18 cellular contexts compared by ENCODE assay signal in genomic region chr6:56387621-56388413, GRCh38.
DNase-seq lines count a peak whose midpoint lies in the region; ATAC-seq, FAIRE-seq and TF ChIP-seq lines count a peak whose summit lies in the region.
"Had no signal": no experiment of that assay in that cellular context is flagged by ENCODE, and none has a peak within 500 bp of the region (broad histone marks: within the 10 kb centered on the region; RNA-seq: fewer than 3 reads in every experiment).

No MANE protein-coding gene starts in this region.

- 0% methylated on average over 2 of the region's 2 CpGs for WGBS in K562 (ENCODE audit: insufficient coverage, low coverage, missing lambda C conversion rate)
- no CpG with 5 or more reads among the region's 2 CpGs for WGBS in mesendoderm (ENCODE audit: extremely low coverage, insufficient coverage, low lambda C conversion rate)

- POLR2A ChIA-PET in K562 (lab: Yijun Ruan, JAX): no interaction called here

- no peak for FAIRE-seq in K562 (lab: Jason Lieb, UNC)
- FAIRE-seq: endometrium had no signal

- CTCF ChIA-PET in K562 (lab: Yijun Ruan, JAX; ENCODE audit: low intra/inter-chr PET ratio): no interaction called here

- H4K20me1 ChIP-seq in K562 (replicated peaks; ENCODE audit: control insufficient read depth, insufficient read depth, low read length): no peaks in the 10 kb centered on the region

- H3K18ac ChIP-seq in mesendoderm (ENCODE audit: low read length): no peak overlapping the region

- no peaks in the 10 kb centered on the region for H3K79me1 ChIP-seq in mesendoderm (ENCODE audit: low read length)

- H3K27ac ChIP-seq in K562 (ENCODE audit: extremely low read depth, low read depth, low read length): no peak overlapping the region
- H3K27ac ChIP-seq in mesendoderm (ENCODE audit: low read depth, low read length): no peak overlapping the region

- TF ChIP-seq POLR2A in K562 (conservative IDR thresholded peaks at IDR 0.05): no peak

- no peak overlapping the region for H3K23ac ChIP-seq in mesendoderm (ENCODE audit: low read length)

- no peak overlapping the region for H3K27ac Mint-ChIP-seq in stimulated activated naive CD8-positive, alpha-beta T cell treated with anti-CD3 and anti-CD28 coated beads, Interleukin-15, amount 100 ng/mL, for 72 hours
- H3K27ac Mint-ChIP-seq: activated CD4-positive, alpha-beta memory T cell treated with anti-CD3 and anti-CD28 coated beads, Interleukin-2, amount 10 ng/mL, durations not matched to agents 7 days and 5 days; H9; progenitor cell of endocrine pancreas had no signal

- H4K5ac ChIP-seq in mesendoderm (ENCODE audit: low read length): no peak overlapping the region

- H4K8ac ChIP-seq in mesendoderm (ENCODE audit: low read depth, low read length): no peak overlapping the region

- no peak overlapping the region for H3K4me2 ChIP-seq in K562 (ENCODE audit: insufficient read depth, low read length)
- H3K4me2 ChIP-seq in mesendoderm (ENCODE audit: low read length): no peak overlapping the region

- no peak overlapping the region for H3K4ac ChIP-seq in mesendoderm (ENCODE audit: low read depth, low read length)

- H3K27me3 ChIP-seq in K562 (ENCODE audit: control insufficient read depth in 2 of 2, insufficient read depth in 2 of 2, low read length in 2 of 2): no peaks in the 10 kb centered on the region
- H3K27me3 ChIP-seq in mesendoderm (ENCODE audit: insufficient read depth, low read length, poor library complexity): no peaks in the 10 kb centered on the region

- H3K4me1 ChIP-seq in K562 (replicated peaks in 1 of 2; ENCODE audit: control insufficient read depth in 2 of 2, insufficient read depth in 2 of 2, low read length in 2 of 2) (no peaks in the 10 kb centered on the region), mesendoderm (ENCODE audit: control insufficient read depth, low read depth, low read length) (no peaks in the 10 kb centered on the region)

- H3K4me3 ChIP-seq in K562: no peak overlapping the region
- H3K4me3 ChIP-seq in mesendoderm (ENCODE audit: low read length): no peak overlapping the region

- H3K4me3 Mint-ChIP-seq in stimulated activated naive CD8-positive, alpha-beta T cell treated with anti-CD3 and anti-CD28 coated beads, Interleukin-15, amount 100 ng/mL, for 72 hours: no peak overlapping the region
- H3K4me3 Mint-ChIP-seq: activated CD4-positive, alpha-beta memory T cell treated with anti-CD3 and anti-CD28 coated beads, Interleukin-2, amount 10 ng/mL, durations not matched to agents 7 days and 5 days; H9 had no signal

- intact Hi-C loops in K562 (cut with micrococcal nuclease): no loop called here

- ATAC-seq in K562 (no peak), HG02642 (IDR thresholded peaks at IDR 0.05; ENCODE audit: poor library complexity, unreplicated experiment) (no peak), GM19395 (IDR thresholded peaks at IDR 0.05; ENCODE audit: unreplicated experiment) (no peak)
- no peak for ATAC-seq in stimulated activated naive CD8-positive, alpha-beta T cell treated with anti-CD3 and anti-CD28 coated beads, Interleukin-15, amount 100 ng/mL, for 72 hours

- no peaks in the 10 kb centered on the region for H3K4me1 Mint-ChIP-seq in stimulated activated naive CD8-positive, alpha-beta T cell treated with anti-CD3 and anti-CD28 coated beads, Interleukin-15, amount 100 ng/mL, for 72 hours
- H3K4me1 Mint-ChIP-seq: activated CD4-positive, alpha-beta memory T cell treated with anti-CD3 and anti-CD28 coated beads, Interleukin-2, amount 10 ng/mL, durations not matched to agents 7 days and 5 days had no signal

- no peaks in the 10 kb centered on the region for H3K36me3 ChIP-seq in K562 (ENCODE audit: control insufficient read depth, insufficient read depth, low read length)
- H3K36me3 ChIP-seq in mesendoderm (ENCODE audit: control insufficient read depth, insufficient read depth, low read length): no peaks in the 10 kb centered on the region

- H3K9me3 Mint-ChIP-seq in stimulated activated naive CD8-positive, alpha-beta T cell treated with anti-CD3 and anti-CD28 coated beads, Interleukin-15, amount 100 ng/mL, for 72 hours: peaks cover 4 to 10% of the 10 kb centered on the region in 2 donors
- H3K9me3 Mint-ChIP-seq: activated CD4-positive, alpha-beta memory T cell treated with anti-CD3 and anti-CD28 coated beads, Interleukin-2, amount 10 ng/mL, durations not matched to agents 7 days and 5 days had no signal

- H2AK5ac ChIP-seq in mesendoderm (ENCODE audit: low read length): no peak overlapping the region

- BruUV-seq in K562 (replicated peaks; lab: Mats Ljungman, UMichigan): no TSS peak

- TF ChIP-seq RAD21 in K562 (CRISPR knock-in tag; conservative IDR thresholded peaks at IDR 0.05 in 1 of 2, IDR thresholded peaks at IDR 0.05 in 1 of 2): no peak

- H3K9me3 ChIP-seq in K562 (replicated peaks; ENCODE audit: control insufficient read depth, insufficient read depth, low read depth, low read length): no peaks in the 10 kb centered on the region

- no peak overlapping the region for H2BK5ac ChIP-seq in mesendoderm (ENCODE audit: low read length)

- in situ Hi-C loops in K562 (cut with MboI): no loop called here

- H2BK15ac ChIP-seq in mesendoderm (replicated peaks; ENCODE audit: low read depth): no peak overlapping the region

- no peaks in the 10 kb centered on the region for H3K27me3 Mint-ChIP-seq in stimulated activated naive CD8-positive, alpha-beta T cell treated with anti-CD3 and anti-CD28 coated beads, Interleukin-15, amount 100 ng/mL, for 72 hours
- H3K27me3 Mint-ChIP-seq: activated CD4-positive, alpha-beta memory T cell treated with anti-CD3 and anti-CD28 coated beads, Interleukin-2, amount 10 ng/mL, durations not matched to agents 7 days and 5 days; progenitor cell of endocrine pancreas had no signal

- H3K79me2 ChIP-seq in K562 (ENCODE audit: control insufficient read depth, insufficient read depth, low read length) (no peaks in the 10 kb centered on the region), mesendoderm (ENCODE audit: control insufficient read depth, insufficient read depth, low read length) (no peaks in the 10 kb centered on the region)

- no peak overlapping the region for H2BK120ac ChIP-seq in mesendoderm (ENCODE audit: low read depth, low read length)

- TF ChIP-seq EP300 in K562 (IDR thresholded peaks at IDR 0.05; ENCODE audit: low read length): no peak

- TF ChIP-seq CTCF in K562 (IDR thresholded peaks at IDR 0.05 in 2 of 3, conservative IDR thresholded peaks at IDR 0.05 in 1 of 3; ENCODE audit: insufficient read depth in 2 of 3, low read depth in 1 of 3, low read length in 3 of 3): no peak

- H3K9me1 ChIP-seq in K562 (ENCODE audit: control insufficient read depth, insufficient read depth, low read length): no peaks in the 10 kb centered on the region

- DNase-seq in DMS79 treated with DMSO at 0.1 percent for 48 hours (lab: John Stamatoyannopoulos, UW): peak; percentile 90
- DNase-seq in NCI-H2196 treated with DMSO at 0.1 percent for 48 hours (lab: John Stamatoyannopoulos, UW; ENCODE audit: unreplicated experiment): peak; percentile 37
- DNase-seq in K562 (ENCODE audit: extremely low read depth in 1 of 4, low spot score in 3 of 4): peak in 1 of 4 experiments; percentile 16
- peak; percentile 49 for DNase-seq in mesendoderm
- DNase-seq in T-helper 9 cell: no peak
- no peak for DNase-seq in stimulated activated naive CD8-positive, alpha-beta T cell treated with anti-CD3 and anti-CD28 coated beads, Interleukin-15, amount 100 ng/mL, for 72 hours
- DNase-seq: activated CD4-positive, alpha-beta memory T cell treated with anti-CD3 and anti-CD28 coated beads, Interleukin-2, amount 10 ng/mL, durations not matched to agents 7 days and 5 days; activated effector memory CD4-positive, alpha-beta T cell treated with anti-CD3 and anti-CD28 coated beads, Interleukin-2, amount 50 U/mL, for 16 hours; H9; hippocampal formation; midbrain; NCI-H146; stimulated activated CD4-positive, alpha-beta T cell treated with anti-CD3 and anti-CD28 coated beads, Interleukin-4, amount 100 ng/mL, for 1 hour; stimulated activated naive CD4-positive, alpha-beta T cell treated with Interleukin-2 at 50 U/mL for 16 hours had no signal

- H3K9ac ChIP-seq in K562 (ENCODE audit: insufficient read depth in 1 of 2, low read depth in 2 of 2, low read length in 2 of 2): no peak overlapping the region
- H3K9ac ChIP-seq in mesendoderm (ENCODE audit: low read length): no peak overlapping the region

- H2AFZ ChIP-seq in K562 (ENCODE audit: low read depth, low read length): no peak overlapping the region

- no peak overlapping the region for H3K56ac ChIP-seq in mesendoderm (ENCODE audit: low read length)

TF ChIP-seq in K562, 482 proteins besides CTCF, POLR2A, EP300 and RAD21:
- TF ChIP-seq NR1H2 (CRISPR knock-in tag; IDR thresholded peaks at IDR 0.05): no peak
- TF ChIP-seq NFE2 (IDR thresholded peaks at IDR 0.05; ENCODE audit: low read depth): peak; percentile 36; the same call in 1 of the 2 replicates

Comparison
In these comparisons a context has a peak if more than half of its experiments do, and no peak if none do; other contexts are left out.
1. DNase-seq: peak in DMS79 treated with DMSO at 0.1 percent for 48 hours (single experiment), NCI-H2196 treated with DMSO at 0.1 percent for 48 hours (single experiment) and mesendoderm (single experiment); none in T-helper 9 cell (single experiment) and stimulated activated naive CD8-positive, alpha-beta T cell treated with anti-CD3 and anti-CD28 coated beads, Interleukin-15, amount 100 ng/mL, for 72 hours (0 of 2).